8 cellular contexts compared by ENCODE assay signal in the genomic region with DNA sequence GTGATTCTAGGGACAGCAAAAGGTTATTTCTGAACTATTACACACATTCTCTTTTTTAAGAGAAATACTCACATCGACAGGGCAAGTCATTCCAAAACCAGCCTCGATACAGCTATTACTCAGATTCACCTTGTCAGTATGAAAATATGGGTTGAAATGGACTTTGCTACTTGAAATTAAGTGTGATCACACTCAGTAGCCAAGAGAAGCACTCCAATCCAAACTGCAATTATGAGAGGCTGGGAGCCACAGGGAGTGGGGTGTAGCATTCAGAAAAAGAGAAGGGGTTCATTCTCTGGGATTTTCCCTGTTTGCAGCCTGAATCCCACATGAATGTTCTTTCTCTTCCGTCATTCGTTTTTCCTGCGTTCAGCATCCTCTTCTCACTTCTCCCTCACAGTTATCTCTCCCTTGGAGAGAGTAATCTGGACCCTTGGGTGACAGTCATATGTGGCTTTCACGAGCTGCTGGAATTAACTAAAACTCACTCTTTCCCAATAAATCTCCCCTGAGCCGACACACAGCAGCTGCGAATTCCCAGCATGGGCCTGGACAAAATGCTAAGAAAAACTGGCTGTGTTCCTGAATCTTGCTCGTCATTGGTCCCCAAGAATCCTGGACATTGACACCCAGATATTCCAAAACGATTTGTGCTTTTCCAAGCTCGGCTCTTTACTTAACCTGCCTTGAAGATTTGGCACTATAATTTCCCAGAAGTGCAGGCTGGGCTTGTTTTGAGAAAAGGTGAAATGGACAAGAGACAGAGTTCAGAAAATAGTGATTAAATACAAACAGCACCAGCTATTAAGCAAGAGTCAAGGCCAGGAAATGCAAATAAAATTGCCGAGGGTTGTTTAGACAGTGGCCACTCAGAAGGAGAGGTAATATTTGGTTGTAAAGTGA.
DNase-seq lines count a peak whose midpoint lies in the region; ATAC-seq and TF ChIP-seq lines count a peak whose summit lies in the region.

No MANE protein-coding gene starts in this region.

- peaks cover 2% of the 10 kb centered on the region for H3K27me3 Mint-ChIP-seq in HFFc6 (ENCODE audit: insufficient read depth)

- H3K9me3 ChIP-seq in Peyer's patch (no peaks in the 10 kb centered on the region), hepatocyte (ENCODE audit: low read depth) (no peaks in the 10 kb centered on the region)

- no peaks in the 10 kb centered on the region for H3K27me3 ChIP-seq in Peyer's patch
- H3K27me3 ChIP-seq in hepatocyte = no peaks in the 10 kb centered on the region

- H3K4me2 ChIP-seq in hepatocyte = peak overlapping the region; percentile 67

- H3K36me3 Mint-ChIP-seq in HFFc6 (ENCODE audit: low read depth) = no peaks in the 10 kb centered on the region

- ATAC-seq in HG02763 (IDR thresholded peaks at IDR 0.05; ENCODE audit: unreplicated experiment) = peak; percentile 41

- H2AFZ ChIP-seq in hepatocyte = peak overlapping the region; percentile 6

- no peak overlapping the region for H3K27ac Mint-ChIP-seq in HFFc6

- H3K9me2 ChIP-seq in hepatocyte (replicated peaks; ENCODE audit: insufficient read depth) = no peaks in the 10 kb centered on the region

- TF ChIP-seq POLR2A in Peyer's patch (IDR thresholded peaks at IDR 0.05) = no peak

- WGBS in hepatocyte (ENCODE audit: low lambda C conversion rate, missing lambda C conversion rate) = 57% methylated on average over 12 of the region's 12 CpGs

- H3K27ac ChIP-seq in Peyer's patch (peak overlapping the region; percentile 46 to 81 (median 76)), hepatocyte (peak overlapping the region; percentile 89)

- no peaks in the 10 kb centered on the region for H3K9me3 Mint-ChIP-seq in HFFc6

- peak in 2 of 3 experiments; percentile 57 to 76 for DNase-seq in NCI-H1417 (lab: John Stamatoyannopoulos, UW)
- no peak for DNase-seq in NCI-H1417 treated with DMSO at 0.1 percent for 48 hours (lab: John Stamatoyannopoulos, UW)
- DNase-seq in Peyer's patch = no peak
- DNase-seq in hepatocyte (ENCODE audit: low spot score) = peak; percentile 34
- peak; percentile 29 for DNase-seq in superior temporal gyrus (ENCODE audit: extremely low spot score)
- no peak for DNase-seq in HFFc6
- DNase-seq in NCI-H146 (lab: John Stamatoyannopoulos, UW) = no peak

- H3K4me3 ChIP-seq in Peyer's patch (no peak overlapping the region), hepatocyte (no peak overlapping the region)

- H4K20me1 ChIP-seq in hepatocyte (ENCODE audit: insufficient read depth, poor library complexity, severe bottlenecking) = no peaks in the 10 kb centered on the region

- no peak overlapping the region; the same call in 1 of the 2 replicates for H3K4me3 Mint-ChIP-seq in HFFc6

- H3K4me1 Mint-ChIP-seq in HFFc6 (ENCODE audit: low read depth) = peaks cover 20% of the 10 kb centered on the region; the same call in 1 of the 2 replicates

- no peaks in the 10 kb centered on the region for H3K79me2 ChIP-seq in hepatocyte

- H3K4me1 ChIP-seq in Peyer's patch (peaks cover 3 to 43% (median 18%) of the 10 kb centered on the region in 4 donors), hepatocyte (ENCODE audit: insufficient read depth) (peaks cover 47% of the 10 kb centered on the region)

- H3K36me3 ChIP-seq in Peyer's patch (no peaks in the 10 kb centered on the region), hepatocyte (replicated peaks; ENCODE audit: insufficient read depth, low read depth) (no peaks in the 10 kb centered on the region)

- TF ChIP-seq CTCF in Peyer's patch (IDR thresholded peaks at IDR 0.05) = no peak
- TF ChIP-seq CTCF in hepatocyte (IDR thresholded peaks at IDR 0.05; ENCODE audit: poor library complexity) = no peak
- TF ChIP-seq CTCF in HFFc6 (IDR thresholded peaks at IDR 0.05) = no peak

Comparison
In these comparisons a context has a peak if more than half of its experiments do, and no peak if none do; other contexts are left out.
1. DNase-seq: peak in NCI-H1417 (2 of 3), hepatocyte (single experiment) and superior temporal gyrus (single experiment); none in NCI-H1417 treated with DMSO at 0.1 percent for 48 hours (single experiment), Peyer's patch (0 of 3), HFFc6 (single experiment) and NCI-H146 (single experiment).